8 cellular contexts compared by ENCODE assay signal in the genomic region with DNA sequence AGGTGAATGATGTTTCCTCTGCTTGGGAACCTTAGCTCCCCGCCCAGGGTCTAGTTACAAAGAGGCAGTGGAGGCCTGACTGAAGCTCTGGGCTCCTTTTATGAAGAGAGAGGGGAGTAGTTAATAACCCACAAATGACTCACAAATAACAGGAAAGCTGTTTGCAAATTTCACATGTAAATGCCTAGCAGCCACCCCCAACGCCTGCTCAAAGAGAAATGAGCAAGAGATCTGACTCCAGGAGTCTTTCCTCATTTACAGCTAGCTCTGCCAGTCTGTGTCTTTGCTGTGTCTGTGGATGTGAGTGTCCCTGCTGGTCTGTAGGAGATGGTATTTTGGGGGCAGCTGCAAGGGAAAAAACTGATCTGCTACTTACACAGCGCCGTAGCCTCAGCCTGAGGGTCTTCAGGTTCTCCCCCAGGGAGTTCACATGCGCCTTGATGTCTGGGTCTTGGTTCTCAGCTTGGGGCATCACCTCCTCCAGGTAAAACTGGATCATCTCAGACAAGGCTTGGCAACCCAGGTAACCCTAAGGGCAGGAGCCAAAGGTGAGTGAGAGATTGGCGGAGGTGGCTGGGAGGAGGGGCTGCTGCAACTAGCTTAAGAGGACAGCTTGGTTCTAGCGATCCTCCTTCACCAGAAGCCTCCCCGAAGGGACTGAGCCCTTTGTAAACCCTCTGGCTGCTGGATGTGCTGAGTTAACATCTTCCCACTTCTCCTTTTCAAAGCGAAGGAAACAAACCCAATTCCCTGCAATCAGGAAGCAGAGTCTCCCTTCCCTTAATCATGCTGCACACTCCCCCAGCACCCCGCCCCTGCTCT. TPM values are rescaled to one million over a fixed set of nuclear protein-coding genes. Genes with fewer than 3 reads are reported as not detected.
DNase-seq lines count a peak whose midpoint lies in the region; ATAC-seq and TF ChIP-seq lines count a peak whose summit lies in the region.

A gene with protein sequence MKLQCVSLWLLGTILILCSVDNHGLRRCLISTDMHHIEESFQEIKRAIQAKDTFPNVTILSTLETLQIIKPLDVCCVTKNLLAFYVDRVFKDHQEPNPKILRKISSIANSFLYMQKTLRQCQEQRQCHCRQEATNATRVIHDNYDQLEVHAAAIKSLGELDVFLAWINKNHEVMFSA (plus strand): TSS at position 243 of the 822 bp plus-strand sequence. CDS start 65,890 bp downstream, outside the sequence.

- H3K36me3 Mint-ChIP-seq in activated T-cell treated with anti-CD3 and anti-CD28 coated beads, Interleukin-2, amount 50 U/mL, for 4 hours (ENCODE audit: insufficient read depth), result no peaks in the 10 kb centered on the region
- no peaks in the 10 kb centered on the region for H3K36me3 Mint-ChIP-seq in endodermal cell (ENCODE audit: low read depth)
- no peaks in the 10 kb centered on the region for H3K36me3 Mint-ChIP-seq in stimulated activated memory B cell treated with anti-CD40 and anti-IgM and Interleukin-4, amounts not matched to agents 10 μg/mL and 1 μg/mL and 100 μg/mL, for 72 hours

- H3K27me3 ChIP-seq in endodermal cell (ENCODE audit: control insufficient read depth, insufficient read depth, low read length, poor library complexity, severe bottlenecking), result no peaks in the 10 kb centered on the region

- no peaks in the 10 kb centered on the region for H3K27me3 Mint-ChIP-seq in activated T-cell treated with anti-CD3 and anti-CD28 coated beads, Interleukin-2, amount 50 U/mL, for 4 hours (ENCODE audit: low read depth)
- peaks cover 17% of the 10 kb centered on the region for H3K27me3 Mint-ChIP-seq in endodermal cell (ENCODE audit: insufficient read depth)
- H3K27me3 Mint-ChIP-seq in stimulated activated memory B cell treated with anti-CD40 and anti-IgM and Interleukin-4, amounts not matched to agents 10 μg/mL and 1 μg/mL and 100 μg/mL, for 72 hours, result no peaks in the 10 kb centered on the region

- no peaks in the 10 kb centered on the region for H3K9me3 Mint-ChIP-seq in activated T-cell treated with anti-CD3 and anti-CD28 coated beads, Interleukin-2, amount 50 U/mL, for 4 hours
- H3K9me3 Mint-ChIP-seq in endodermal cell, result no peaks in the 10 kb centered on the region
- no peaks in the 10 kb centered on the region for H3K9me3 Mint-ChIP-seq in stimulated activated memory B cell treated with anti-CD40 and anti-IgM and Interleukin-4, amounts not matched to agents 10 μg/mL and 1 μg/mL and 100 μg/mL, for 72 hours

- no peaks in the 10 kb centered on the region for H3K9me3 ChIP-seq in endodermal cell (ENCODE audit: control insufficient read depth, low read length)

- no peak for TF ChIP-seq CTCF in endodermal cell (conservative IDR thresholded peaks at IDR 0.05)

- WGBS in endodermal cell (ENCODE audit: insufficient coverage in 1 of 2, insufficient read length in 1 of 2), 2 experiments, result 66 to 74% methylated on average over 5 to 10 of the region's 10 CpGs

- DNase-seq in activated T-cell treated with anti-CD3 and anti-CD28 coated beads, Interleukin-2, amount 50 U/mL, for 4 hours, result peak; percentile 48
- DNase-seq in activated T-cell treated with anti-CD3 and anti-CD28 coated beads, Interleukin-2, amount 50 U/mL, for 1 hour, result no peak
- DNase-seq in NOMO-1 treated with DMSO at 0.1 percent for 48 hours (lab: John Stamatoyannopoulos, UW; ENCODE audit: unreplicated experiment) (peak; percentile 59), endodermal cell (peak; percentile 66), NCI-H510A treated with DMSO at 0.1 percent for 48 hours (lab: John Stamatoyannopoulos, UW) (no peak), G401 (ENCODE audit: low spot score) (no peak)

- peaks cover 83% of the 10 kb centered on the region for H3K4me1 Mint-ChIP-seq in activated T-cell treated with anti-CD3 and anti-CD28 coated beads, Interleukin-2, amount 50 U/mL, for 4 hours (ENCODE audit: low read depth)
- peaks cover 30% of the 10 kb centered on the region for H3K4me1 Mint-ChIP-seq in endodermal cell
- H3K4me1 Mint-ChIP-seq in stimulated activated memory B cell treated with anti-CD40 and anti-IgM and Interleukin-4, amounts not matched to agents 10 μg/mL and 1 μg/mL and 100 μg/mL, for 72 hours, result peaks cover 81% of the 10 kb centered on the region

- H3K9ac ChIP-seq in endodermal cell (ENCODE audit: extremely low read depth, low read length, poor library complexity, severe bottlenecking), result no peak within 1 kb of the TSS

- no peaks in the 10 kb centered on the region for H3K36me3 ChIP-seq in endodermal cell (ENCODE audit: control insufficient read depth, insufficient read depth, low read length)

- H3K27ac Mint-ChIP-seq in endodermal cell, result no peak within 1 kb of the TSS
- peak within 1 kb of the TSS; percentile 66 for H3K27ac Mint-ChIP-seq in stimulated activated memory B cell treated with anti-CD40 and anti-IgM and Interleukin-4, amounts not matched to agents 10 μg/mL and 1 μg/mL and 100 μg/mL, for 72 hours

- H3K4me3 ChIP-seq in endodermal cell (ENCODE audit: low read length), result no peak within 1 kb of the TSS

- in situ Hi-C loops in G401 (cut with HindIII; ENCODE audit: low sequenced_read_pairs), result no loop called here

- H3K4me1 ChIP-seq in endodermal cell (ENCODE audit: control insufficient read depth, insufficient read depth, low read length), result peaks cover 12% of the 10 kb centered on the region

- H3K27ac ChIP-seq in endodermal cell (ENCODE audit: low read depth, low read length), result no peak within 1 kb of the TSS

- no peak for ATAC-seq in activated T-cell treated with anti-CD3 and anti-CD28 coated beads, Interleukin-2, amount 50 U/mL, for 4 hours
- ATAC-seq in stimulated activated memory B cell treated with anti-CD40 and anti-IgM and Interleukin-4, amounts not matched to agents 10 μg/mL and 1 μg/mL and 100 μg/mL, for 72 hours, result no peak
- no peak for ATAC-seq in HG02623 (IDR thresholded peaks at IDR 0.05; ENCODE audit: unreplicated experiment)

- H3K4me3 Mint-ChIP-seq in activated T-cell treated with anti-CD3 and anti-CD28 coated beads, Interleukin-2, amount 50 U/mL, for 4 hours, result peak within 1 kb of the TSS; percentile 75
- H3K4me3 Mint-ChIP-seq in endodermal cell, result no peak within 1 kb of the TSS
- peak within 1 kb of the TSS; percentile 64 for H3K4me3 Mint-ChIP-seq in stimulated activated memory B cell treated with anti-CD40 and anti-IgM and Interleukin-4, amounts not matched to agents 10 μg/mL and 1 μg/mL and 100 μg/mL, for 72 hours

RNA-seq across cellular contexts. Expression of the gene that starts here (rescaled TPM):
- under 1 TPM in 1 of 3 donors, not detected in 2; 0.19 TPM for total RNA-seq in activated T-cell treated with anti-CD3 and anti-CD28 coated beads, Interleukin-2, amount 50 U/mL, for 4 hours
- total RNA-seq in endodermal cell, result not detected
- not detected for polyA plus RNA-seq in endodermal cell (2013, experiment 1 of 2)
- not detected for polyA plus RNA-seq in endodermal cell (2013, experiment 2 of 2)
- total RNA-seq in G401 (2014; rRNA removed; shearing (Covaris generic)), result not detected in 2 replicates

Comparison
In these comparisons a context has a peak if more than half of its experiments do, and no peak if none do; other contexts are left out.
1. Peak in DNase-seq in activated T-cell treated with anti-CD3 and anti-CD28 coated beads, Interleukin-2, amount 50 U/mL, for 4 hours; RNA of the gene not detected or under 1 TPM.
2. Peak in DNase-seq in endodermal cell; RNA of the gene not detected or under 1 TPM.